8 cellular contexts compared by ENCODE assay signal in the genomic region with DNA sequence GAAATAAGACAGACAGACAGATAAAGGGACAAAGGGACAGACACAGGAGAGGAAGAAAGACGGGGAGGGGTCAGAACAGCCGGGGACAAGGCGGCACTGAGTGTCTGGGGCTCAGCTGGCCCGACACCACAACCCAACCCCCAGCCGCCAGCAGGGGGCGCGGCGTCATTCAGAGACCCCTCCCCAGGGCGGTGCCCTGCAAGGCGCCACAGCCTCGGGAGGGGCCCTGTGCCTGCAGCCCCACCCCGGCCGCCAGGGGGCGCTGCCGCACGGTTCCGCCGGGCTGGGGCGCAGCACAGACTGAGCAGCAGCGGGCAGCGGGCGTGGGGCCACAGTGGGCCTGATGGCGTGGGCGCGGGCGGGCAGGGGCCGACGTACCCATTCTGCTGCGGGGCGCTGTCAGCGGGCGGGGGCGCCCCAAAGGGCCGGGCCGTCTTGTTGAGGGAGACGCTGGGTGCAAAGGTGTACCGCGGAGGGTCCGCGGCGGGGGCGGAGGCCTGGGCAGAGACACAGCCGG. TPM values are rescaled to one million over a fixed set of nuclear protein-coding genes. Genes with fewer than 3 reads are reported as not detected.
DNase-seq lines count a peak whose midpoint lies in the region; ATAC-seq and TF ChIP-seq lines count a peak whose summit lies in the region.

No MANE protein-coding gene starts in this region.

- intact Hi-C loops in A673 (cut with micrococcal nuclease; ENCODE audit: unreplicated experiment): no loop called here

- no TSS peak for BruUV-seq in A673 (replicated peaks; lab: Mats Ljungman, UMichigan)

- H3K9me3 ChIP-seq in A673 (ENCODE audit: low read depth, low read length, poor library complexity, severe bottlenecking): no peaks in the 10 kb centered on the region

- peak; percentile 91 for DNase-seq in A673 (ENCODE audit: low spot score)
- DNase-seq in SKM-1 (lab: John Stamatoyannopoulos, UW; ENCODE audit: unreplicated experiment): peak; percentile 34
- DNase-seq in fibroblast of villous mesenchyme (ENCODE audit: low read depth): peak; percentile 61
- DNase-seq in stimulated activated CD4-positive, alpha-beta T cell treated with anti-CD3 and anti-CD28 coated beads, Interleukin-4, amount 100 ng/mL, for 1 hour: peak; percentile 26

- H3K27me3 ChIP-seq in A673 (replicated peaks; ENCODE audit: insufficient read depth, low read depth, low read length, poor library complexity): no peaks in the 10 kb centered on the region

- H3K4me3 ChIP-seq in A673 (ENCODE audit: low read depth, low read length, poor library complexity, severe bottlenecking): peak overlapping the region; percentile 11
- H3K4me3 ChIP-seq in GM12875 (ENCODE audit: low read depth, low read length): no peak overlapping the region
- no peak overlapping the region for H3K4me3 ChIP-seq in fibroblast of villous mesenchyme (ENCODE audit: low read depth, low read length)

- ATAC-seq in GM19395 (IDR thresholded peaks at IDR 0.05; ENCODE audit: unreplicated experiment) (no peak), HG03108 (IDR thresholded peaks at IDR 0.05; ENCODE audit: unreplicated experiment) (no peak), GM21717 (IDR thresholded peaks at IDR 0.05; ENCODE audit: unreplicated experiment) (no peak)

- POLR2A ChIA-PET in A673 (lab: Charles Lee; ENCODE audit: low non-redundant PET): no interaction called here

- H3K4me1 ChIP-seq in A673 (ENCODE audit: insufficient read depth, low read length, poor library complexity, severe bottlenecking): peaks cover 53% of the 10 kb centered on the region

- H3K36me3 ChIP-seq in A673 (ENCODE audit: insufficient read depth, low read length, poor library complexity, severe bottlenecking): peaks cover 20% of the 10 kb centered on the region

- CTCF ChIA-PET in A673 (lab: Charles Lee): interaction anchor here (0.6 kb wide), 1 partner anchor 25 kb away, joined by 3 read pairs; a partner anchor contains a TSS

- peak; percentile 83 for TF ChIP-seq CTCF in A673 (conservative IDR thresholded peaks at IDR 0.05; ENCODE audit: low read depth, low read length)
- peak; percentile 78 for TF ChIP-seq CTCF in GM12875 (IDR thresholded peaks at IDR 0.05; ENCODE audit: borderline replicate concordance, insufficient read depth, low read depth, low read length)
- peak; percentile 86 for TF ChIP-seq CTCF in fibroblast of villous mesenchyme (IDR thresholded peaks at IDR 0.05; ENCODE audit: insufficient read depth, low read depth, low read length)

- peak overlapping the region; percentile 68 for H3K27ac ChIP-seq in A673 (ENCODE audit: low read depth, low read length, poor library complexity, severe bottlenecking)

RNA-seq across cellular contexts. Expression of a gene that starts 5.9 kb away (rescaled TPM):
- 116 and 132 TPM in 2 replicates for total RNA-seq in A673 (2021)
- 283 and 383 TPM in 2 replicates for total RNA-seq in fibroblast of villous mesenchyme

RNA-seq across cellular contexts. Expression of a gene that starts 18.1 kb away (rescaled TPM):
- 271 and 286 TPM in 2 replicates for total RNA-seq in A673 (2021)
- total RNA-seq in fibroblast of villous mesenchyme: 201 and 214 TPM in 2 replicates

RNA-seq across cellular contexts. Expression of a gene that starts 18.1 kb away (rescaled TPM):
- total RNA-seq in A673 (2021) (13.1 and 15.0 TPM in 2 replicates), fibroblast of villous mesenchyme (2.6 TPM in 2 replicates)

RNA-seq across cellular contexts. Expression of a gene that starts 25.3 kb away (rescaled TPM):
- total RNA-seq in A673 (2021): 82.3 and 87.7 TPM in 2 replicates
- 56.0 and 56.1 TPM in 2 replicates for total RNA-seq in fibroblast of villous mesenchyme

RNA-seq across cellular contexts. Expression of a gene that starts 44.9 kb away (rescaled TPM):
- 3.0 and 5.3 TPM in 2 replicates for total RNA-seq in A673 (2021)
- 4.5 and 4.7 TPM in 2 replicates for total RNA-seq in fibroblast of villous mesenchyme

Comparison
In these comparisons a context has a peak if more than half of its experiments do, and no peak if none do; other contexts are left out.
1. DNase-seq: peak in every context shown above with its lines; median percentile 91 in A673; 61 in fibroblast of villous mesenchyme; 34 in SKM-1; 26 in stimulated activated CD4-positive, alpha-beta T cell treated with anti-CD3 and anti-CD28 coated beads, Interleukin-4, amount 100 ng/mL, for 1 hour.